ENCODE assay signal across 4 cellular contexts in the genomic region with DNA sequence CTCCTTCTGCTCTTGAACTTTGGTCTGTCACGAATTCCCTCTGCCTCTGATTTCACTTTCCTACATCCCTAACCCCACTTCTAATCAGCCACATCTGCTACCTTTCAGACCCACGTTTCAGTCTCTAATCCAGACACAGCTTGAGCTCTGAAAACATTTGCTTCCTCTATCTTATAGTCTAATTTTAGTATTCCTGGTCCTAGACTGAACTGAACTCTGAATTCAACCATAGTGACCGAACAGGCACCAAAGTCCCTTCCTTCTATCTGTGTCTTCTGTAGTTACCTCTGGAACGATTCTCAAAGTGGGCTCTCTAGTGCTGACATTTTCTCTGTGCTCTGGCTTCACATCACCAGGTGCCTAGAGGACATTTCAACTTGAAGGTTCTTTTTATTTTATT.
"Had no signal": no experiment of that assay in that cellular context is flagged by ENCODE, and none has a peak within 500 bp of the region (broad histone marks: within the 10 kb centered on the region; RNA-seq: fewer than 3 reads in every experiment).

No MANE protein-coding gene starts in this region.

- ATAC-seq: GM23338 had no signal

- DNase-seq: H9, HCEC 1CT, IMR-90 had no signal
